In the genomic region with DNA sequence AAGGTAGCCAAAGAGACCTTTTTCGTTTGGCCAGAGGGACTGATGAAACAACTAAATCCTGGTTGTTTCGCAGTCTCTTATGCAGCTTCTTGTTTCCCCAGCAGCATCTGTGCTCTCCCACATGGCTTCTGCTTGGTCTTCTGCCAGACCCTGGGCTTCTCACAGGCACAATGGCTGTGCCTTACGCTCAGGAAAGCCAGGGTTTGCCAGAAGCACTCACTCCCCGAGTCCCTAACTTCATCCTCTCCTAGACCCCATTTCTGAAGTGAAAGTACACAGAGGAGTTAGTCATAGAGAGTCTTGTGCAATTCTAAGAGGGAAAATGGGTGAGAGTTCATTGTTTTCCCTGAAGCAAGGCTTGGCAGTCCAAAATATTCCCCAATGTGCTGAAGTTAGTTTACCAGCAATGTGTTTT, we compare ENCODE assay signal across 11 cellular contexts.
A peak's percentile ranks its signal among the peaks of the same experiment; 100 is the strongest.
DNase-seq lines count a peak whose midpoint lies in the region; ATAC-seq and TF ChIP-seq lines count a peak whose summit lies in the region.
"Had no signal": no experiment of that assay in that cellular context is flagged by ENCODE, and none has a peak within 500 bp of the region (broad histone marks: within the 10 kb centered on the region; RNA-seq: fewer than 3 reads in every experiment).

No MANE protein-coding gene starts in this region.

- H3K36me3 ChIP-seq in prostate gland = no peaks in the 10 kb centered on the region

- intact Hi-C loops in prostate gland (cut with DNase I) = no loop called here

- WGBS in prostate gland = 25% methylated on average over 4 of the region's 4 CpGs

- no peak for ATAC-seq in HG03135 (IDR thresholded peaks at IDR 0.05; ENCODE audit: unreplicated experiment)
- ATAC-seq in HG03378 (IDR thresholded peaks at IDR 0.05; ENCODE audit: unreplicated experiment) = no peak
- ATAC-seq: natural killer cell had no signal

- H3K27ac ChIP-seq in prostate gland = peak overlapping the region; percentile 56 to 59

- DNase-seq in Daoy (ENCODE audit: low read depth) (peak; percentile 77), T1000 (lab: John Stamatoyannopoulos, UW) (peak; percentile 5), globus pallidus (ENCODE audit: low spot score) (peak; percentile 20), prostate gland (ENCODE audit: low spot score) (peak; percentile 12), NCI-H510A treated with DMSO at 0.1 percent for 48 hours (lab: John Stamatoyannopoulos, UW) (no peak), A172 (ENCODE audit: low spot score) (no peak)
- DNase-seq: activated naive CD4-positive, alpha-beta T cell treated with Interleukin-2 at 50 U/mL for 16 hours; DND-41; natural killer cell had no signal

- TF ChIP-seq CTCF in prostate gland (IDR thresholded peaks at IDR 0.05) = no peak

- no peaks in the 10 kb centered on the region for H3K27me3 ChIP-seq in prostate gland (replicated peaks; ENCODE audit: insufficient read depth)

- H3K4me1 ChIP-seq in prostate gland (replicated peaks) = no peaks in the 10 kb centered on the region

- no peaks in the 10 kb centered on the region for H3K9me3 ChIP-seq in prostate gland

- no peak overlapping the region for H3K4me3 ChIP-seq in prostate gland

- no peak for TF ChIP-seq POLR2A in prostate gland (IDR thresholded peaks at IDR 0.05)

Comparison
In these comparisons a context has a peak if more than half of its experiments do, and no peak if none do; other contexts are left out.
1. DNase-seq: peak in Daoy (single experiment), T1000 (single experiment), globus pallidus (single experiment) and prostate gland (single experiment); none in NCI-H510A treated with DMSO at 0.1 percent for 48 hours (single experiment) and A172 (single experiment).